Comparison of ENCODE assay signal across 8 cellular contexts in genomic region chr20:5126512-5127203, GRCh38. TPM values are rescaled to one million over a fixed set of nuclear protein-coding genes. Genes with fewer than 3 reads are reported as not detected.
DNase-seq lines count a peak whose midpoint lies in the region; ATAC-seq and TF ChIP-seq lines count a peak whose summit lies in the region.

Gene CDS2, plus strand, starts transcription at chr20:5127008. Its CDS starts 85 bp downstream, at chr20:5127093.

- H3K4me1 ChIP-seq in mucosa of rectum (ENCODE audit: control insufficient read depth in 2 of 2, insufficient read depth in 2 of 2, low read length in 2 of 2) = peaks cover 11 to 12% of the 10 kb centered on the region in 2 donors

- DNase-seq in DMS79 treated with DMSO at 0.1 percent for 48 hours (lab: John Stamatoyannopoulos, UW) (peak; percentile 94), KG1 (lab: John Stamatoyannopoulos, UW) (peak; percentile 98), erythroblast (lab: John Stamatoyannopoulos, UW) (peak; percentile 99 to 100)
- peak; percentile 100 for DNase-seq in activated T-cell treated with anti-CD3 and anti-CD28 coated beads, Interleukin-2, amount 50 U/mL, for 24 hours
- DNase-seq in stimulated activated CD8-positive, alpha-beta memory T cell treated with anti-CD3 and anti-CD28 coated beads, Interleukin-4, amount 100 ng/mL, for 48 hours = peak; percentile 100

- H3K9ac ChIP-seq in mucosa of rectum (ENCODE audit: low read depth in 1 of 2, low read length in 2 of 2) = peak within 1 kb of the TSS; percentile 81 to 99

- peak within 1 kb of the TSS; percentile 95 to 97 for H3K27ac ChIP-seq in mucosa of rectum (ENCODE audit: low read depth in 2 of 2, low read length in 2 of 2)

- peak; percentile 93 for ATAC-seq in GM21723 (IDR thresholded peaks at IDR 0.05; ENCODE audit: unreplicated experiment)

- H3K9me3 Mint-ChIP-seq in activated T-cell treated with anti-CD3 and anti-CD28 coated beads, Interleukin-2, amount 50 U/mL, for 24 hours = no peaks in the 10 kb centered on the region

- H3K36me3 Mint-ChIP-seq in activated T-cell treated with anti-CD3 and anti-CD28 coated beads, Interleukin-2, amount 50 U/mL, for 24 hours (ENCODE audit: low read depth) = peaks cover 23% of the 10 kb centered on the region

- H3K9me3 ChIP-seq in mucosa of rectum (ENCODE audit: control insufficient read depth in 2 of 2, low read length in 2 of 2) = no peaks in the 10 kb centered on the region

- H3K4me3 ChIP-seq in mucosa of rectum (ENCODE audit: low read length in 2 of 2) = peak within 1 kb of the TSS; percentile 85 to 87

- H3K27me3 ChIP-seq in mucosa of rectum (ENCODE audit: control insufficient read depth in 2 of 2, insufficient read depth in 2 of 2, low read length in 2 of 2) = no peaks in the 10 kb centered on the region

- peak within 1 kb of the TSS; percentile 95 for H3K27ac Mint-ChIP-seq in activated T-cell treated with anti-CD3 and anti-CD28 coated beads, Interleukin-2, amount 50 U/mL, for 24 hours

- peak; percentile 75 for TF ChIP-seq POLR2A in erythroblast (IDR thresholded peaks at IDR 0.05; ENCODE audit: low read length)

- peak within 1 kb of the TSS; percentile 87 for H3K4me3 Mint-ChIP-seq in activated T-cell treated with anti-CD3 and anti-CD28 coated beads, Interleukin-2, amount 50 U/mL, for 24 hours

- H3K27me3 Mint-ChIP-seq in activated T-cell treated with anti-CD3 and anti-CD28 coated beads, Interleukin-2, amount 50 U/mL, for 24 hours = no peaks in the 10 kb centered on the region

- H3K4me1 Mint-ChIP-seq in activated T-cell treated with anti-CD3 and anti-CD28 coated beads, Interleukin-2, amount 50 U/mL, for 24 hours (ENCODE audit: low read depth) = peaks cover 38% of the 10 kb centered on the region

- H3K36me3 ChIP-seq in mucosa of rectum (ENCODE audit: control insufficient read depth in 2 of 2, insufficient read depth in 2 of 2, low read length in 2 of 2) = no peaks in the 10 kb centered on the region

TF ChIP-seq in PFSK-1, 5 proteins besides CTCF, POLR2A, EP300 and RAD21:
- peak in 1 of 2 experiments; percentile 49; a peak in 1 of 4 replicates for TF ChIP-seq REST (IDR thresholded peaks at IDR 0.05; ENCODE audit: insufficient read depth in 1 of 2, low read depth in 2 of 2, low read length in 2 of 2)
- peak; percentile 40; the same call in 1 of the 2 replicates for TF ChIP-seq SIN3A (IDR thresholded peaks at IDR 0.05; ENCODE audit: borderline replicate concordance, insufficient read depth, low read length)
- TF ChIP-seq POLR2AphosphoS5 (IDR thresholded peaks at IDR 0.05; ENCODE audit: low read depth, low read length) = no peak; the same call in 1 of the 2 replicates
- peak; percentile 22 for TF ChIP-seq FOXP2 (optimal IDR thresholded peaks at IDR 0.05; ENCODE audit: borderline replicate concordance, extremely low read depth, extremely low read length, insufficient read depth)
- 0 out of 2 replicates have a peak, but pooled peaks have one; percentile 43 for TF ChIP-seq TAF1 (IDR thresholded peaks at IDR 0.05; ENCODE audit: borderline replicate concordance, insufficient read depth, low read length)

RNA-seq across cellular contexts. Expression of gene CDS2, which starts in this region (rescaled TPM):
- polyA plus RNA-seq in PFSK-1 (2012; ENCODE audit: insufficient read length, low read depth) = 11.9 TPM

Comparison
In these comparisons a context has a peak if more than half of its experiments do, and no peak if none do; other contexts are left out.
1. Peak in every context shown above with its lines: DNase-seq, ATAC-seq, H3K4me3 ChIP-seq and H3K27ac ChIP-seq.